Comparison of ENCODE assay signal across 1 cellular context in genomic region chr11:75342966-75343870, GRCh38.
TF ChIP-seq lines count a peak whose summit lies in the region.

No MANE protein-coding gene starts in this region.

TF ChIP-seq in HepG2, 621 proteins besides CTCF, POLR2A, EP300 and RAD21 (continued from another document):
- no peak for TF ChIP-seq ZNF407 (CRISPR knock-in tag; IDR thresholded peaks at IDR 0.05; ENCODE audit: not compliant biosample characterization)
- TF ChIP-seq ZBTB43 (CRISPR knock-in tag; conservative IDR thresholded peaks at IDR 0.05), result peak; percentile 65; the same call in 1 of the 2 replicates
- TF ChIP-seq ZNF205 (CRISPR knock-in tag; IDR thresholded peaks at IDR 0.05), result no peak
- TF ChIP-seq GATAD2A (CRISPR knock-in tag; IDR thresholded peaks at IDR 0.05), result peak; percentile 67
- peak; percentile 21; the same call in 1 of the 2 replicates for TF ChIP-seq ERF (CRISPR knock-in tag; IDR thresholded peaks at IDR 0.05)
- TF ChIP-seq TFAP4 (IDR thresholded peaks at IDR 0.05; ENCODE audit: borderline replicate concordance, low read depth), result peak; percentile 45
- peak; percentile 81 for TF ChIP-seq CREB1 (IDR thresholded peaks at IDR 0.05)
- TF ChIP-seq CREB1 (CRISPR knock-in tag; IDR thresholded peaks at IDR 0.05), result peak; percentile 80
- 0 out of 2 replicates have a peak, but pooled peaks have one; percentile 40 for TF ChIP-seq ATF1 (CRISPR knock-in tag; IDR thresholded peaks at IDR 0.05)
- TF ChIP-seq ATF7 (IDR thresholded peaks at IDR 0.05), result peak; percentile 96
- TF ChIP-seq ATF7 (CRISPR knock-in tag; IDR thresholded peaks at IDR 0.05), result peak; percentile 73; the same call in 1 of the 2 replicates
- peak; percentile 30; the same call in 1 of the 2 replicates for TF ChIP-seq HDAC2 (CRISPR knock-in tag; IDR thresholded peaks at IDR 0.05)
- peak in 1 of 2 experiments; percentile 45; a peak in 1 of 4 replicates for TF ChIP-seq NR2F1 (CRISPR knock-in tag; IDR thresholded peaks at IDR 0.05)
- TF ChIP-seq SP5 (CRISPR knock-in tag; IDR thresholded peaks at IDR 0.05; ENCODE audit: borderline replicate concordance, low read depth), result peak; percentile 54
- TF ChIP-seq SALL1 (CRISPR knock-in tag; IDR thresholded peaks at IDR 0.05), result peak; percentile 50; the same call in 1 of the 2 replicates
- no peak for TF ChIP-seq FOXP1 (IDR thresholded peaks at IDR 0.05)
- no peak for TF ChIP-seq FOXP1 (CRISPR knock-in tag; IDR thresholded peaks at IDR 0.05)
- TF ChIP-seq RFX5 (IDR thresholded peaks at IDR 0.05; ENCODE audit: low read depth, low read length), result no peak
- 0 out of 2 replicates have a peak, but pooled peaks have one; percentile 25 for TF ChIP-seq RFXAP (CRISPR knock-in tag; IDR thresholded peaks at IDR 0.05; ENCODE audit: borderline replicate concordance)
- peak; percentile 90 for TF ChIP-seq ZNF652 (CRISPR knock-in tag; IDR thresholded peaks at IDR 0.05; ENCODE audit: borderline replicate concordance, low read depth)
- peak; percentile 57 for TF ChIP-seq NR2F6 (IDR thresholded peaks at IDR 0.05)
- TF ChIP-seq NR2F6 (CRISPR knock-in tag; IDR thresholded peaks at IDR 0.05), result peak; percentile 82
- peak; percentile 14; the same call in 1 of the 2 replicates for TF ChIP-seq SOX5 (CRISPR knock-in tag; IDR thresholded peaks at IDR 0.05; ENCODE audit: borderline replicate concordance)
- TF ChIP-seq ZFP36 (IDR thresholded peaks at IDR 0.05; ENCODE audit: borderline replicate concordance, low read depth, low read length, partially characterized antibody), result peak; percentile 60
- no peak for TF ChIP-seq MIER2 (CRISPR knock-in tag; IDR thresholded peaks at IDR 0.05)
- TF ChIP-seq FIP1L1 (IDR thresholded peaks at IDR 0.05; ENCODE audit: borderline replicate concordance, insufficient read depth, low read depth, low read length), result no peak
- TF ChIP-seq ATF3 (CRISPR knock-in tag; IDR thresholded peaks at IDR 0.05), result peak; percentile 91
- TF ChIP-seq ZNF75D (CRISPR knock-in tag; IDR thresholded peaks at IDR 0.05; ENCODE audit: borderline replicate concordance), result no peak
- no peak for TF ChIP-seq ELF1 (CRISPR knock-in tag; IDR thresholded peaks at IDR 0.05)
- no peak for TF ChIP-seq PRDM4 (CRISPR knock-in tag; IDR thresholded peaks at IDR 0.05; ENCODE audit: borderline replicate concordance)
- TF ChIP-seq RXRB (CRISPR knock-in tag; IDR thresholded peaks at IDR 0.05; ENCODE audit: borderline replicate concordance), result peak; percentile 70
- peak; percentile 20; the same call in 1 of the 2 replicates for TF ChIP-seq HNF1B (CRISPR knock-in tag; IDR thresholded peaks at IDR 0.05)
- TF ChIP-seq THAP11 (CRISPR knock-in tag; IDR thresholded peaks at IDR 0.05), result peak; percentile 24; the same call in 1 of the 2 replicates
- TF ChIP-seq ZBTB21 (CRISPR knock-in tag; IDR thresholded peaks at IDR 0.05), result peak; percentile 95
- TF ChIP-seq ZFP1 (CRISPR knock-in tag; IDR thresholded peaks at IDR 0.05), result no peak
- TF ChIP-seq SOX6 (IDR thresholded peaks at IDR 0.05), result no peak
- peak; percentile 48 for TF ChIP-seq SOX6 (CRISPR knock-in tag; IDR thresholded peaks at IDR 0.05)
